8 cellular contexts compared by ENCODE assay signal in genomic region chr2:9423100-9423921, GRCh38. TPM values are rescaled to one million over a fixed set of nuclear protein-coding genes. Genes with fewer than 3 reads are reported as not detected.
DNase-seq lines count a peak whose midpoint lies in the region; ATAC-seq and TF ChIP-seq lines count a peak whose summit lies in the region.

TSS of gene CPSF3 (plus strand) at chr2:9423654. CDS start at chr2:9423774, 120 bp downstream.
TSS of gene ITGB1BP1 (minus strand) at chr2:9423528. CDS start at chr2:9418697, 4,831 bp downstream.

- H3K27ac ChIP-seq in OCI-LY3 (ENCODE audit: low read length) = peak within 1 kb of the TSS; percentile 66

- H3K9me3 ChIP-seq in OCI-LY3 (ENCODE audit: insufficient read depth, low read length) = no peaks in the 10 kb centered on the region

- peaks cover 75% of the 10 kb centered on the region for H3K79me2 ChIP-seq in OCI-LY3 (ENCODE audit: low read length)

- H3K27me3 Mint-ChIP-seq in endothelial cell (ENCODE audit: unreplicated experiment) = peaks cover 12% of the 10 kb centered on the region

- H3K36me3 ChIP-seq in OCI-LY3 (replicated peaks; ENCODE audit: low read depth, low read length) = peaks cover 12% of the 10 kb centered on the region

- H3K36me3 Mint-ChIP-seq in endothelial cell (ENCODE audit: low read depth, unreplicated experiment) = peaks cover 10% of the 10 kb centered on the region

- no peak within 1 kb of the TSS for H3K27ac Mint-ChIP-seq in endothelial cell (ENCODE audit: unreplicated experiment)

- H3K9me3 Mint-ChIP-seq in endothelial cell (ENCODE audit: unreplicated experiment) = no peaks in the 10 kb centered on the region

- peak; percentile 99 for DNase-seq in D341Med (ENCODE audit: low spot score)
- DNase-seq in HuH-7 (ENCODE audit: low spot score) = peak; percentile 95
- DNase-seq in activated CD8-positive, alpha-beta memory T cell treated with anti-CD3 and anti-CD28 coated beads, Interleukin-2, amount 50 U/mL, for 48 hours = peak; percentile 98
- DNase-seq in endothelial cell (ENCODE audit: low spot score) = peak; percentile 99
- DNase-seq in midbrain (lab: John Stamatoyannopoulos, UW) = peak; percentile 97
- peak; percentile 94 to 95 for DNase-seq in stimulated activated CD8-positive, alpha-beta memory T cell treated with anti-CD3 and anti-CD28 coated beads, Interleukin-2, amount 100 ng/mL, for 1 hour (ENCODE audit: low read depth in 2 of 2)

- peak within 1 kb of the TSS; percentile 76 for H2AFZ ChIP-seq in OCI-LY3 (ENCODE audit: low read depth, low read length)

- peaks cover 9% of the 10 kb centered on the region for H3K4me1 Mint-ChIP-seq in endothelial cell (ENCODE audit: unreplicated experiment)

- peak within 1 kb of the TSS; percentile 99 for H3K4me2 ChIP-seq in OCI-LY3 (ENCODE audit: low read length)

- peaks cover 20% of the 10 kb centered on the region for H3K4me1 ChIP-seq in OCI-LY3 (ENCODE audit: low read length)

- peak within 1 kb of the TSS; percentile 99 for H3K9ac ChIP-seq in OCI-LY3 (ENCODE audit: low read length)

- peak within 1 kb of the TSS; percentile 95 for H3K4me3 Mint-ChIP-seq in endothelial cell (ENCODE audit: unreplicated experiment)

- H3K4me3 ChIP-seq in OCI-LY3 (ENCODE audit: low read length) = peak within 1 kb of the TSS; percentile 97

- H3K27me3 ChIP-seq in OCI-LY3 (ENCODE audit: low read depth, low read length) = no peaks in the 10 kb centered on the region

- no peaks in the 10 kb centered on the region for H4K20me1 ChIP-seq in OCI-LY3 (ENCODE audit: insufficient read depth, low read length)

- ATAC-seq in GM21515 (IDR thresholded peaks at IDR 0.05; ENCODE audit: unreplicated experiment) = peak; percentile 82

- TF ChIP-seq CTCF in OCI-LY3 (IDR thresholded peaks at IDR 0.05; ENCODE audit: low read depth, low read length) (no peak), endothelial cell (IDR thresholded peaks at IDR 0.05; ENCODE audit: unreplicated experiment) (no peak)

RNA-seq across cellular contexts. Expression of gene CPSF3, which starts in this region (rescaled TPM):
- total RNA-seq in endothelial cell (ENCODE audit: unreplicated experiment) = 55.2 TPM

RNA-seq across cellular contexts. Expression of gene ITGB1BP1, which starts in this region (rescaled TPM):
- 97.3 TPM for total RNA-seq in endothelial cell (ENCODE audit: unreplicated experiment)

Comparison
In these comparisons a context has a peak if more than half of its experiments do, and no peak if none do; other contexts are left out.
1. Peak in every context shown above with its lines: DNase-seq, ATAC-seq, H3K4me3 ChIP-seq and H3K27ac ChIP-seq.